Comparison of ENCODE assay signal across 10 cellular contexts in the genomic region with DNA sequence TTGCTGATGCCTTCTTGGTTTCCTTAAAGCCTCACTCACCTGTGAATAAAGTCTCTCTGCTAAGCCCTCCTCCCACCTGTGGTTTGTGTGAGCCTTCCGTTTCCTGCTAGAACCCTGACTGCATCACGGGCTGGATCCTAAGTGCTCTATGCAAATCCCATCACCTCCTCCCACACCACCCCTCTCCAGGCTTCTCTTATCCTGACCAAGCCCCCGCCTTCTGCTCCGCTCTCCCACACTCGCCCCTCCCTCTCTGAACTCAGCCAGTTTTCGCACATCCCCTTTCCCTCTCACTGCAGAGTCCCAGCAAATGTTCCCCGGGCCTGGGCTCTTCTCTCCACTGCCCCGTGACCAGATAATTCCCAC. TPM values are rescaled to one million over a fixed set of nuclear protein-coding genes. Genes with fewer than 3 reads are reported as not detected.
DNase-seq lines count a peak whose midpoint lies in the region; ATAC-seq and TF ChIP-seq lines count a peak whose summit lies in the region.
"Had no signal": no experiment of that assay in that cellular context is flagged by ENCODE, and none has a peak within 500 bp of the region (broad histone marks: within the 10 kb centered on the region; RNA-seq: fewer than 3 reads in every experiment).

No MANE protein-coding gene starts in this region.

- H3K4me1 Mint-ChIP-seq in activated naive CD8-positive, alpha-beta T cell (ENCODE audit: low read depth): peaks cover 16% of the 10 kb centered on the region
- peaks cover 13 to 28% (median 24%) of the 10 kb centered on the region in 7 donors for H3K4me1 Mint-ChIP-seq in naive thymus-derived CD4-positive, alpha-beta T cell

- H3K36me3 Mint-ChIP-seq in activated naive CD8-positive, alpha-beta T cell: peaks cover 2% of the 10 kb centered on the region
- H3K36me3 Mint-ChIP-seq in naive thymus-derived CD4-positive, alpha-beta T cell: no peaks in the 10 kb centered on the region

- H4K20me1 ChIP-seq in DOHH2 (ENCODE audit: control insufficient read depth, insufficient read depth, low read depth, low read length): no peaks in the 10 kb centered on the region

- H3K27me3 ChIP-seq in DOHH2 (ENCODE audit: control insufficient read depth, low read length) (no peaks in the 10 kb centered on the region; the same call in 1 of the 2 replicates), H7 (ENCODE audit: control insufficient read depth, insufficient read depth, low read length) (peaks cover 2% of the 10 kb centered on the region; the same call in 1 of the 2 replicates)
- H3K27me3 ChIP-seq in naive thymus-derived CD4-positive, alpha-beta T cell (ENCODE audit: control insufficient read depth in 2 of 2, insufficient read depth in 2 of 2, low read length in 2 of 2): no peaks in the 10 kb centered on the region
- H3K27me3 ChIP-seq: breast epithelium had no signal

- peaks cover 20% of the 10 kb centered on the region for H3K4me1 ChIP-seq in DOHH2 (ENCODE audit: control insufficient read depth, low read length)
- H3K4me1 ChIP-seq in naive thymus-derived CD4-positive, alpha-beta T cell (ENCODE audit: control insufficient read depth in 2 of 2, insufficient read depth in 2 of 2, low read length in 2 of 2): peaks cover 0 to 11% of the 10 kb centered on the region in 2 donors
- H3K4me1 ChIP-seq: breast epithelium had no signal

- CTCF ChIA-PET in naive thymus-derived CD4-positive, alpha-beta T cell (lab: Charles Lee): interaction anchor here (1.2 kb wide), 1 partner anchor 23 kb away, joined by 5 read pairs; no protein-coding TSS in a partner anchor

- H3K36me3 ChIP-seq in DOHH2 (ENCODE audit: control insufficient read depth, low read length) (no peaks in the 10 kb centered on the region), H7 (replicated peaks; ENCODE audit: control insufficient read depth, insufficient read depth, low read length) (no peaks in the 10 kb centered on the region)
- no peaks in the 10 kb centered on the region for H3K36me3 ChIP-seq in naive thymus-derived CD4-positive, alpha-beta T cell (ENCODE audit: control insufficient read depth in 2 of 3, insufficient read depth in 3 of 3, low read length in 3 of 3)
- H3K36me3 ChIP-seq: breast epithelium had no signal

- no peaks in the 10 kb centered on the region for H3K9me3 Mint-ChIP-seq in activated naive CD8-positive, alpha-beta T cell (ENCODE audit: low read depth)
- H3K9me3 Mint-ChIP-seq in naive thymus-derived CD4-positive, alpha-beta T cell: no peaks in the 10 kb centered on the region

- no peaks in the 10 kb centered on the region for H3K9me3 ChIP-seq in DOHH2 (ENCODE audit: control insufficient read depth, insufficient read depth, low read length)
- no peaks in the 10 kb centered on the region for H3K9me3 ChIP-seq in naive thymus-derived CD4-positive, alpha-beta T cell (ENCODE audit: control insufficient read depth in 2 of 3, low read length in 3 of 3)
- H3K9me3 ChIP-seq: breast epithelium had no signal

- no peak overlapping the region for H3K27ac Mint-ChIP-seq in activated naive CD8-positive, alpha-beta T cell
- H3K27ac Mint-ChIP-seq in naive thymus-derived CD4-positive, alpha-beta T cell: peak overlapping the region in 6 of 9 donors; percentile 6 to 94 (median 50)

- POLR2A ChIA-PET in naive thymus-derived CD4-positive, alpha-beta T cell (lab: Charles Lee): no interaction called here

- peak overlapping the region; percentile 34 for H3K4me3 Mint-ChIP-seq in activated naive CD8-positive, alpha-beta T cell
- peak overlapping the region; percentile 40 to 80 (median 75) for H3K4me3 Mint-ChIP-seq in naive thymus-derived CD4-positive, alpha-beta T cell

- no peaks in the 10 kb centered on the region for H3F3A ChIP-seq in DOHH2 (ENCODE audit: control insufficient read depth, insufficient read depth)

- intact Hi-C loops in naive thymus-derived CD4-positive, alpha-beta T cell (cut with micrococcal nuclease): no loop called here

- ATAC-seq in naive thymus-derived CD4-positive, alpha-beta T cell: peak; percentile 31
- ATAC-seq in GM19455 (IDR thresholded peaks at IDR 0.05; ENCODE audit: unreplicated experiment): no peak

- H3K27me3 Mint-ChIP-seq in activated naive CD8-positive, alpha-beta T cell: no peaks in the 10 kb centered on the region
- H3K27me3 Mint-ChIP-seq in naive thymus-derived CD4-positive, alpha-beta T cell: peaks cover 0 to 16% (median 0%) of the 10 kb centered on the region in 5 donors

- peak; percentile 93 for DNase-seq in H7
- DNase-seq in naive thymus-derived CD4-positive, alpha-beta T cell: peak in 2 of 9 donors; percentile 7 to 14
- DNase-seq in NCI-H2196 treated with DMSO at 0.1 percent for 48 hours (lab: John Stamatoyannopoulos, UW; ENCODE audit: unreplicated experiment): no peak
- DNase-seq in AG20443 (ENCODE audit: low spot score): no peak
- DNase-seq: NCI-H774 had no signal

- no peaks in the 10 kb centered on the region for H3K79me2 ChIP-seq in DOHH2 (ENCODE audit: control insufficient read depth, low read length)

- TF ChIP-seq CTCF in DOHH2 (IDR thresholded peaks at IDR 0.05; ENCODE audit: low read depth, low read length, poor library complexity, severe bottlenecking): no peak

- no peaks in the 10 kb centered on the region for H3K9me2 ChIP-seq in DOHH2 (replicated peaks; ENCODE audit: control insufficient read depth, low read length)

- no peak overlapping the region for H3K27ac ChIP-seq in DOHH2 (ENCODE audit: low read depth, low read length)
- H3K27ac ChIP-seq in naive thymus-derived CD4-positive, alpha-beta T cell (ENCODE audit: low read depth, low read length): no peak overlapping the region
- H3K27ac ChIP-seq: breast epithelium, HL-60 had no signal

- H3K4me3 ChIP-seq in DOHH2 (ENCODE audit: low read length): peak overlapping the region; percentile 41
- peak overlapping the region; percentile 33 for H3K4me3 ChIP-seq in H7 (ENCODE audit: insufficient read depth, low read depth, low read length)
- H3K4me3 ChIP-seq in naive thymus-derived CD4-positive, alpha-beta T cell (ENCODE audit: low read length): peak overlapping the region; percentile 16
- H3K4me3 ChIP-seq: breast epithelium had no signal

- H3K4me2 ChIP-seq in DOHH2 (ENCODE audit: low read length): peak overlapping the region; percentile 65

RNA-seq across cellular contexts. Expression of a gene that starts 51.8 kb away (rescaled TPM):
- total RNA-seq in H7 (2014; rRNA removed; shearing (Covaris generic)): 93.6 and 115 TPM in 2 replicates
- 10 to 100 TPM in 1 of 5 experiments, under 1 TPM in 1, not detected in 3; 0.49 to 18.6 TPM for total RNA-seq in naive thymus-derived CD4-positive, alpha-beta T cell
- under 1 TPM; 0.12 to 0.47 TPM for polyA plus RNA-seq in naive thymus-derived CD4-positive, alpha-beta T cell
